Comparison of ENCODE assay signal across 17 cellular contexts in genomic region chr12:6757028-6757689, GRCh38. TPM values are rescaled to one million over a fixed set of nuclear protein-coding genes. Genes with fewer than 3 reads are reported as not detected.
"Had no signal": no experiment of that assay in that cellular context is flagged by ENCODE, and none has a peak within 500 bp of the region (broad histone marks: within the 10 kb centered on the region; RNA-seq: fewer than 3 reads in every experiment).

No MANE protein-coding gene starts in this region.

- H3K4me3 Mint-ChIP-seq: endodermal cell; T-helper 2 cell treated with Interferon-gamma antibody and Interleukin-4, amounts not matched to agents 5 μg/mL and 100 μg/mL, for 36 hours had no signal

- H3K9me3 Mint-ChIP-seq: endodermal cell; T-helper 2 cell treated with Interferon-gamma antibody and Interleukin-4, amounts not matched to agents 5 μg/mL and 100 μg/mL, for 36 hours had no signal

- H3K27ac Mint-ChIP-seq: endodermal cell; progenitor cell of endocrine pancreas; T-helper 2 cell treated with Interferon-gamma antibody and Interleukin-4, amounts not matched to agents 5 μg/mL and 100 μg/mL, for 36 hours had no signal

- H3K27ac ChIP-seq: dorsolateral prefrontal cortex, neutrophil, right atrium auricular region, tibial nerve had no signal

- H3K36me3 ChIP-seq: neutrophil, right atrium auricular region, tibial nerve had no signal

- DNase-seq: activated CD4-positive, alpha-beta T cell treated with anti-CD3 and anti-CD28 coated beads, Interleukin-2, amount 50 U/mL, for 1 hour; activated naive CD4-positive, alpha-beta T cell; dorsolateral prefrontal cortex; endodermal cell; hypothalamus; mesenchymal stem cell; stimulated activated CD4-positive, alpha-beta T cell treated with anti-CD3 and anti-CD28 coated beads, Interleukin-4, amount 100 ng/mL, for 24 hours; stimulated activated naive CD4-positive, alpha-beta T cell treated with Interleukin-2 at 50 U/mL for 16 hours; substantia nigra; SW 1271 had no signal

- H3K4me3 ChIP-seq: dorsolateral prefrontal cortex, right atrium auricular region, tibial nerve had no signal

- H3K9me3 ChIP-seq: neutrophil, right atrium auricular region, tibial nerve had no signal

- H3K27me3 ChIP-seq: dorsolateral prefrontal cortex, right atrium auricular region, tibial nerve had no signal

RNA-seq across cellular contexts. Expression of gene LAG3, which starts 15.2 kb away (rescaled TPM):
- total RNA-seq: kidney epithelial cell, skeletal muscle tissue had no signal
